ENCODE assay signal across 22 cellular contexts in the genomic region with DNA sequence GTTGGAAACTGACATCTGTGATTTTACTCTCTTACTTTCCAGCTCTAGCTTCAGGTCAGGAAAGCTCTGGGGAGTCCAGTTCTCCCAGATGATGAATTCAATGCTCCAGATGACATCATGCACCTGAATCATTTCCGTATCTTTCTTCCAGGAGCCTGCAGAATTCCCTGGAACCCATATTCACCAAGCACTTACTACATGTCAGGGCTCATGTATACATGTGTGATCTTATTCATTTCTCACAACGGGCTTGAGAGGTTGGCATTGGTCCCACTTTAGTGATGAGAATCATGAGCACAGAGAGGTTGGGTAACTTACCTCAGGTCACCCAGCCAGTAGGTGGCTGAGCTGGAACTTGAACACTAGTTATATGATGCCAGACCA. TPM values are rescaled to one million over a fixed set of nuclear protein-coding genes. Genes with fewer than 3 reads are reported as not detected.
A peak's percentile ranks its signal among the peaks of the same experiment; 100 is the strongest.
DNase-seq lines count a peak whose midpoint lies in the region; ATAC-seq, FAIRE-seq and TF ChIP-seq lines count a peak whose summit lies in the region.
"Had no signal": no experiment of that assay in that cellular context is flagged by ENCODE, and none has a peak within 500 bp of the region (broad histone marks: within the 10 kb centered on the region; RNA-seq: fewer than 3 reads in every experiment).

No MANE protein-coding gene starts in this region.

- FAIRE-seq in K562 (lab: Jason Lieb, UNC): no peak
- FAIRE-seq: GM19239 had no signal

- TF ChIP-seq CTCF in IMR-90 (conservative IDR thresholded peaks at IDR 0.05; ENCODE audit: low read depth, low read length): no peak
- TF ChIP-seq CTCF in K562 (IDR thresholded peaks at IDR 0.05 in 2 of 3, conservative IDR thresholded peaks at IDR 0.05 in 1 of 3; ENCODE audit: insufficient read depth in 2 of 3, low read depth in 1 of 3, low read length in 3 of 3): no peak
- no peak for TF ChIP-seq CTCF in esophagus muscularis mucosa (IDR thresholded peaks at IDR 0.05)

- H2AK5ac ChIP-seq in IMR-90 (ENCODE audit: low read depth, low read length): no peak overlapping the region

- in situ Hi-C loops in IMR-90 (cut with MboI; ENCODE audit: low sequenced_read_pairs) (no loop called here), K562 (cut with MboI) (no loop called here)

- no peak overlapping the region for H3K4ac ChIP-seq in IMR-90 (ENCODE audit: low read depth, low read length)

- H3K4me2 ChIP-seq in IMR-90 (ENCODE audit: low read depth, low read length): no peak overlapping the region
- H3K4me2 ChIP-seq in K562 (ENCODE audit: insufficient read depth, low read length): no peak overlapping the region

- dilution Hi-C loops in IMR-90 (cut with HindIII; ENCODE audit: low sequenced_read_pairs, unreplicated experiment): no loop called here

- H4K8ac ChIP-seq in IMR-90 (ENCODE audit: low read depth in 2 of 2, low read length in 2 of 2): no peak overlapping the region

- H3K18ac ChIP-seq in IMR-90 (ENCODE audit: low read depth, low read length): no peak overlapping the region

- no peak for TF ChIP-seq POLR2A in IMR-90 (IDR thresholded peaks at IDR 0.05; ENCODE audit: low read depth, low read length)
- no peak for TF ChIP-seq POLR2A in K562 (conservative IDR thresholded peaks at IDR 0.05)
- TF ChIP-seq POLR2A in esophagus muscularis mucosa (IDR thresholded peaks at IDR 0.05; ENCODE audit: low read depth): no peak

- no peak overlapping the region for H2BK5ac ChIP-seq in IMR-90 (ENCODE audit: low read depth, low read length, poor library complexity, severe bottlenecking)

- no peaks in the 10 kb centered on the region for H3K79me1 ChIP-seq in IMR-90 (ENCODE audit: low read depth in 1 of 2, low read length in 2 of 2)

- H3K4me3 ChIP-seq in IMR-90 (ENCODE audit: insufficient read depth, low read depth, low read length): no peak overlapping the region
- H3K4me3 ChIP-seq in K562: no peak overlapping the region
- H3K4me3 ChIP-seq in esophagus muscularis mucosa: no peak overlapping the region
- H3K4me3 ChIP-seq: coronary artery, lung, ovary, stomach had no signal

- DNase-seq in Daoy (ENCODE audit: low read depth): peak; percentile 70
- peak; percentile 39 for DNase-seq in IMR-90
- DNase-seq in K562 (ENCODE audit: extremely low read depth in 1 of 4, low spot score in 3 of 4): no peak
- DNase-seq in kidney tubule cell (ENCODE audit: low spot score): peak; percentile 39
- DNase-seq in T-helper 1 cell: no peak
- DNase-seq in esophagus muscularis mucosa (ENCODE audit: extremely low spot score): no peak
- DNase-seq: activated CD4-positive, alpha-beta T cell treated with anti-CD3 and anti-CD28 coated beads, Interleukin-2, amount 50 U/mL, for 48 hours; activated T-cell treated with anti-CD3 and anti-CD28 coated beads, Interleukin-2, amount 50 U/mL, for 1 hour; BE2C; Caco-2; H7; Karpas-422; NCI-H1417; NCI-H2171; ovary; stomach had no signal

- no peaks in the 10 kb centered on the region for H3K79me2 ChIP-seq in K562 (ENCODE audit: control insufficient read depth, insufficient read depth, low read length)

- H3K23ac ChIP-seq in IMR-90 (ENCODE audit: low read depth, low read length): no peak overlapping the region

- H3K9ac ChIP-seq in IMR-90 (ENCODE audit: low read depth, low read length) (no peak overlapping the region), K562 (ENCODE audit: insufficient read depth in 1 of 2, low read depth in 2 of 2, low read length in 2 of 2) (no peak overlapping the region)

- TF ChIP-seq RAD21 in IMR-90 (IDR thresholded peaks at IDR 0.05; ENCODE audit: low read length): no peak
- TF ChIP-seq RAD21 in K562 (CRISPR knock-in tag; conservative IDR thresholded peaks at IDR 0.05 in 1 of 2, IDR thresholded peaks at IDR 0.05 in 1 of 2): no peak

- no peak overlapping the region for H4K91ac ChIP-seq in IMR-90 (ENCODE audit: insufficient read depth, low read depth, low read length)

- H4K20me1 ChIP-seq in IMR-90 (ENCODE audit: insufficient read depth, low read length) (no peaks in the 10 kb centered on the region), K562 (replicated peaks; ENCODE audit: control insufficient read depth, insufficient read depth, low read length) (no peaks in the 10 kb centered on the region)

- H2BK120ac ChIP-seq in IMR-90 (ENCODE audit: low read depth, low read length): no peak overlapping the region

- WGBS in IMR-90 (ENCODE audit: extremely low coverage in 2 of 2, insufficient read length in 1 of 2), 2 experiments: no CpG with 5 or more reads among the region's 2 CpGs
- 64% methylated on average over 2 of the region's 2 CpGs for WGBS in K562 (ENCODE audit: insufficient coverage, low coverage, missing lambda C conversion rate)
- WGBS in esophagus muscularis mucosa: 67% methylated on average over 2 of the region's 2 CpGs

- H3K14ac ChIP-seq in IMR-90 (replicated peaks; ENCODE audit: low read depth, low read length): no peak overlapping the region

- H2AFZ ChIP-seq in IMR-90 (replicated peaks; ENCODE audit: low read length, poor library complexity): no peak overlapping the region
- H2AFZ ChIP-seq in K562 (ENCODE audit: low read depth, low read length): no peak overlapping the region

- ATAC-seq in IMR-90 (ENCODE audit: low read depth): no peak
- ATAC-seq in K562: no peak
- ATAC-seq in HG03108 (IDR thresholded peaks at IDR 0.05; ENCODE audit: unreplicated experiment): no peak

- no peak overlapping the region for H2BK20ac ChIP-seq in IMR-90 (ENCODE audit: low read depth, low read length)

- TF ChIP-seq EP300 in K562 (IDR thresholded peaks at IDR 0.05; ENCODE audit: low read length): no peak
- no peak for TF ChIP-seq EP300 in esophagus muscularis mucosa (IDR thresholded peaks at IDR 0.05)

- H3K4me1 ChIP-seq in IMR-90 (ENCODE audit: control insufficient read depth, insufficient read depth, low read length) (no peaks in the 10 kb centered on the region), K562 (replicated peaks in 1 of 2; ENCODE audit: control insufficient read depth in 2 of 2, insufficient read depth in 2 of 2, low read length in 2 of 2) (peaks cover 8 to 9% of the 10 kb centered on the region in 2 experiments; a peak in 3 of 5 replicates), esophagus muscularis mucosa (peaks cover 10 to 34% (median 23%) of the 10 kb centered on the region in 4 donors)
- H3K4me1 ChIP-seq: Caco-2, stomach had no signal

- no peak overlapping the region for H2BK15ac ChIP-seq in IMR-90 (ENCODE audit: low read depth, low read length)

- H4K5ac ChIP-seq in IMR-90 (ENCODE audit: low read depth, low read length): no peak overlapping the region

- peaks cover 3% of the 10 kb centered on the region; the same call in 1 of the 2 replicates for H3K9me1 ChIP-seq in IMR-90 (ENCODE audit: insufficient read depth, low read length)
- H3K9me1 ChIP-seq in K562 (ENCODE audit: control insufficient read depth, insufficient read depth, low read length): no peaks in the 10 kb centered on the region

- CTCF ChIA-PET in IMR-90 (lab: Yijun Ruan, JAX): no interaction called here
- CTCF ChIA-PET in K562 (lab: Yijun Ruan, JAX; ENCODE audit: low intra/inter-chr PET ratio): no interaction called here

- intact Hi-C loops in IMR-90 (cut with micrococcal nuclease) (no loop called here), K562 (cut with micrococcal nuclease) (no loop called here), esophagus muscularis mucosa (cut with DNase I) (no loop called here)

- H3K27me3 ChIP-seq in IMR-90 (ENCODE audit: control insufficient read depth, insufficient read depth, low read length) (peaks cover 32% of the 10 kb centered on the region), K562 (ENCODE audit: control insufficient read depth in 2 of 2, insufficient read depth in 2 of 2, low read length in 2 of 2) (no peaks in the 10 kb centered on the region), esophagus muscularis mucosa (no peaks in the 10 kb centered on the region)
- H3K27me3 ChIP-seq: BE2C, ovary had no signal

- H2AK9ac ChIP-seq in IMR-90 (replicated peaks; ENCODE audit: low read depth, low read length, poor library complexity): no peak overlapping the region

- no peak overlapping the region for H3K56ac ChIP-seq in IMR-90 (ENCODE audit: extremely low read depth, insufficient read depth, low read length)

- H3K9me3 ChIP-seq in IMR-90 (ENCODE audit: control insufficient read depth, insufficient read depth, low read length) (no peaks in the 10 kb centered on the region), K562 (replicated peaks; ENCODE audit: control insufficient read depth, insufficient read depth, low read depth, low read length) (no peaks in the 10 kb centered on the region), esophagus muscularis mucosa (no peaks in the 10 kb centered on the region)
- H3K9me3 ChIP-seq: BE2C, Caco-2, ovary, stomach had no signal

- H3K27ac ChIP-seq in IMR-90 (ENCODE audit: insufficient read depth, low read length) (no peak overlapping the region), K562 (ENCODE audit: extremely low read depth, low read depth, low read length) (no peak overlapping the region), esophagus muscularis mucosa (replicated peaks in 1 of 4) (no peak overlapping the region)
- H3K27ac ChIP-seq: coronary artery, HL-60, ovary, stomach, VCaP had no signal

- POLR2A ChIA-PET in IMR-90 (lab: Charles Lee; ENCODE audit: unreplicated experiment): no interaction called here
- POLR2A ChIA-PET in K562 (lab: Yijun Ruan, JAX): interaction anchor here (2.6 kb wide), 1 partner anchor 10 kb away, joined by 8 read pairs; a partner anchor contains a TSS

- H3K36me3 ChIP-seq in IMR-90 (ENCODE audit: control insufficient read depth, insufficient read depth, low read length) (no peaks in the 10 kb centered on the region), K562 (ENCODE audit: control insufficient read depth, insufficient read depth, low read length) (no peaks in the 10 kb centered on the region), esophagus muscularis mucosa (no peaks in the 10 kb centered on the region)
- H3K36me3 ChIP-seq: BE2C, ovary, stomach had no signal

- BruUV-seq in IMR-90 (replicated peaks; lab: Mats Ljungman, UMichigan): no TSS peak
- BruUV-seq in K562 (replicated peaks; lab: Mats Ljungman, UMichigan): no TSS peak

RNA-seq across cellular contexts. Expression of a gene that starts 10.4 kb away (rescaled TPM):
- total RNA-seq in Daoy (2014; rRNA removed; shearing (Covaris generic)): 4.4 and 8.0 TPM in 2 replicates
- total RNA-seq in IMR-90 (2012; rRNA removed) (0.28 and 0.36 TPM in 2 replicates), K562 (2014; rRNA removed) (0.18 and 0.90 TPM in 2 replicates), K562 (2014; rRNA removed; fragmentation: Illumina TruSeq; extraction: Trizol) (0.22 and 0.32 TPM in 2 replicates), K562 (2015; rRNA removed; fragmentation: Illumina TruSeq; extraction: Trizol) (0.11 and 0.34 TPM in 2 replicates), K562 (2021) (0.29 and 0.44 TPM in 2 replicates), esophagus muscularis mucosa (10 to 100 TPM; 16.7 to 69.6 (median 18.4) TPM)
- polyA plus RNA-seq in IMR-90 (2012; rRNA removed) (0.39 and 0.42 TPM in 2 replicates), K562 (2011; rRNA removed) (0.14 and 0.20 TPM in 2 replicates), K562 (2014; fragmentation: Illumina TruSeq; extraction: Trizol) (0.18 and 0.54 TPM in 2 replicates), K562 (2014; fragmentation: Nextera tagmentation; extraction: Ambion mirVana) (under 1 TPM; 0.04 to 0.07 TPM), K562 (2014; rRNA removed) (0.30 and 0.66 TPM in 2 replicates)
- polyA plus RNA-seq in IMR-90 (2012; cell fraction: cytosol; rRNA removed): 0.21 and 1.0 TPM in 2 replicates
- polyA plus RNA-seq in IMR-90 (2012; cell fraction: nucleus; rRNA removed; ENCODE audit: low replicate concordance): 0.28 and 0.52 TPM in 2 replicates
- total RNA-seq in K562 (2011; cell fraction: chromatin; rRNA removed; ENCODE audit: low replicate concordance): 0.23 and 0.65 TPM in 2 replicates
- 0.79 and 1.2 TPM in 2 replicates for total RNA-seq in K562 (2011; cell fraction: nucleolus; rRNA removed)
- total RNA-seq in K562 (2011; cell fraction: nucleoplasm; rRNA removed): 0.51 and 0.69 TPM in 2 replicates
- 0.03 and 0.07 TPM in 2 replicates for polyA plus RNA-seq in K562 (2011; cell fraction: cytosol; rRNA removed)
- polyA plus RNA-seq in K562 (2011; cell fraction: nucleus; rRNA removed): 0.06 and 0.31 TPM in 2 replicates
- 0.10 and 0.29 TPM in 2 replicates for polyA plus RNA-seq in K562 (2012)
- polyA minus RNA-seq in K562 (2011; rRNA and poly(A)+ RNA removed): 0.06 and 0.14 TPM in 2 replicates
- not detected in 2 replicates for polyA minus RNA-seq in K562 (2011; cell fraction: cytosol; rRNA and poly(A)+ RNA removed)
- 0.22 and 0.40 TPM in 2 replicates for polyA minus RNA-seq in K562 (2011; cell fraction: nucleus; rRNA and poly(A)+ RNA removed)

RNA-seq across cellular contexts. Expression of a gene that starts 37.0 kb away (rescaled TPM):
- total RNA-seq in Daoy (2014; rRNA removed; shearing (Covaris generic)): 72.0 and 87.9 TPM in 2 replicates
- total RNA-seq in IMR-90 (2012; rRNA removed): 69.4 and 70.1 TPM in 2 replicates
- 63.6 and 73.9 TPM in 2 replicates for polyA plus RNA-seq in IMR-90 (2012; rRNA removed)
- 54.6 and 57.1 TPM in 2 replicates for polyA plus RNA-seq in IMR-90 (2012; cell fraction: cytosol; rRNA removed)
- 33.1 and 55.7 TPM in 2 replicates for polyA plus RNA-seq in IMR-90 (2012; cell fraction: nucleus; rRNA removed; ENCODE audit: low replicate concordance)
- 38.8 and 45.9 TPM in 2 replicates for total RNA-seq in K562 (2011; cell fraction: chromatin; rRNA removed; ENCODE audit: low replicate concordance)
- total RNA-seq in K562 (2011; cell fraction: nucleolus; rRNA removed): 28.3 and 32.6 TPM in 2 replicates
- 30.9 and 46.0 TPM in 2 replicates for total RNA-seq in K562 (2011; cell fraction: nucleoplasm; rRNA removed)
- total RNA-seq in K562 (2014; rRNA removed): 53.3 and 65.7 TPM in 2 replicates
- total RNA-seq in K562 (2014; rRNA removed; fragmentation: Illumina TruSeq; extraction: Trizol): 29.1 and 29.3 TPM in 2 replicates
- 28.3 and 31.8 TPM in 2 replicates for total RNA-seq in K562 (2015; rRNA removed; fragmentation: Illumina TruSeq; extraction: Trizol)
- 38.9 and 39.5 TPM in 2 replicates for total RNA-seq in K562 (2021)
- polyA plus RNA-seq in K562 (2011; rRNA removed): 94.1 and 95.6 TPM in 2 replicates
- polyA plus RNA-seq in K562 (2011; cell fraction: cytosol; rRNA removed): 76.7 and 80.9 TPM in 2 replicates
- 48.0 and 48.4 TPM in 2 replicates for polyA plus RNA-seq in K562 (2011; cell fraction: nucleus; rRNA removed)
- polyA plus RNA-seq in K562 (2012): 43.7 and 47.1 TPM in 2 replicates
- 52.4 and 55.6 TPM in 2 replicates for polyA plus RNA-seq in K562 (2014; fragmentation: Illumina TruSeq; extraction: Trizol)
- 10 to 100 TPM; 10.6 to 16.1 TPM for polyA plus RNA-seq in K562 (2014; fragmentation: Nextera tagmentation; extraction: Ambion mirVana)
- 58.7 and 68.3 TPM in 2 replicates for polyA plus RNA-seq in K562 (2014; rRNA removed)
- 50.6 and 57.5 TPM in 2 replicates for polyA minus RNA-seq in K562 (2011; rRNA and poly(A)+ RNA removed)
- 29.7 and 30.0 TPM in 2 replicates for polyA minus RNA-seq in K562 (2011; cell fraction: cytosol; rRNA and poly(A)+ RNA removed)
- 13.5 and 25.0 TPM in 2 replicates for polyA minus RNA-seq in K562 (2011; cell fraction: nucleus; rRNA and poly(A)+ RNA removed)
- 10 to 100 TPM; 23.3 to 58.0 (median 45.9) TPM for total RNA-seq in esophagus muscularis mucosa

RNA-seq across cellular contexts. Expression of a gene that starts 42.7 kb away (rescaled TPM):
- 6.6 and 9.8 TPM in 2 replicates for total RNA-seq in Daoy (2014; rRNA removed; shearing (Covaris generic))
- 0.72 and 1.1 TPM in 2 replicates for total RNA-seq in IMR-90 (2012; rRNA removed)
- polyA plus RNA-seq in IMR-90 (2012; rRNA removed): 1.2 and 1.7 TPM in 2 replicates
- 0.44 and 0.67 TPM in 2 replicates for polyA plus RNA-seq in IMR-90 (2012; cell fraction: cytosol; rRNA removed)
- polyA plus RNA-seq in IMR-90 (2012; cell fraction: nucleus; rRNA removed; ENCODE audit: low replicate concordance): 3.6 and 5.3 TPM in 2 replicates
- total RNA-seq in K562 (2011; cell fraction: chromatin; rRNA removed; ENCODE audit: low replicate concordance): 43.9 and 107 TPM in 2 replicates
- 48.3 and 51.7 TPM in 2 replicates for total RNA-seq in K562 (2011; cell fraction: nucleolus; rRNA removed)
- 33.6 and 36.7 TPM in 2 replicates for total RNA-seq in K562 (2011; cell fraction: nucleoplasm; rRNA removed)
- total RNA-seq in K562 (2014; rRNA removed): 10.6 and 11.1 TPM in 2 replicates
- 8.1 and 8.2 TPM in 2 replicates for total RNA-seq in K562 (2014; rRNA removed; fragmentation: Illumina TruSeq; extraction: Trizol)
- total RNA-seq in K562 (2015; rRNA removed; fragmentation: Illumina TruSeq; extraction: Trizol): 5.7 and 5.8 TPM in 2 replicates
- total RNA-seq in K562 (2021): 13.6 and 15.5 TPM in 2 replicates
- 6.8 and 8.3 TPM in 2 replicates for polyA plus RNA-seq in K562 (2011; rRNA removed)
- 4.3 and 6.7 TPM in 2 replicates for polyA plus RNA-seq in K562 (2011; cell fraction: cytosol; rRNA removed)
- 19.3 and 36.6 TPM in 2 replicates for polyA plus RNA-seq in K562 (2011; cell fraction: nucleus; rRNA removed)
- polyA plus RNA-seq in K562 (2012): 5.5 and 6.8 TPM in 2 replicates
- 7.7 and 8.6 TPM in 2 replicates for polyA plus RNA-seq in K562 (2014; fragmentation: Illumina TruSeq; extraction: Trizol)
- polyA plus RNA-seq in K562 (2014; fragmentation: Nextera tagmentation; extraction: Ambion mirVana): 1 to 10 TPM in 1 of 2 experiments, under 1 TPM in 1; 0.91 to 1.8 TPM
- 10.2 and 11.6 TPM in 2 replicates for polyA plus RNA-seq in K562 (2014; rRNA removed)
- polyA minus RNA-seq in K562 (2011; rRNA and poly(A)+ RNA removed): 10.8 and 14.4 TPM in 2 replicates
- 4.2 and 4.9 TPM in 2 replicates for polyA minus RNA-seq in K562 (2011; cell fraction: cytosol; rRNA and poly(A)+ RNA removed)
- 12.8 and 15.6 TPM in 2 replicates for polyA minus RNA-seq in K562 (2011; cell fraction: nucleus; rRNA and poly(A)+ RNA removed)
- 1 to 10 TPM; 5.3 to 9.7 (median 7.7) TPM for total RNA-seq in esophagus muscularis mucosa

Comparison
In these comparisons a context has a peak if more than half of its experiments do, and no peak if none do; other contexts are left out.
1. DNase-seq: peak in Daoy (single experiment), IMR-90 (single experiment) and kidney tubule cell (single experiment); none in K562 (0 of 4), T-helper 1 cell (0 of 5) and esophagus muscularis mucosa (single experiment).